Comparison of ENCODE assay signal across 15 cellular contexts in the genomic region with DNA sequence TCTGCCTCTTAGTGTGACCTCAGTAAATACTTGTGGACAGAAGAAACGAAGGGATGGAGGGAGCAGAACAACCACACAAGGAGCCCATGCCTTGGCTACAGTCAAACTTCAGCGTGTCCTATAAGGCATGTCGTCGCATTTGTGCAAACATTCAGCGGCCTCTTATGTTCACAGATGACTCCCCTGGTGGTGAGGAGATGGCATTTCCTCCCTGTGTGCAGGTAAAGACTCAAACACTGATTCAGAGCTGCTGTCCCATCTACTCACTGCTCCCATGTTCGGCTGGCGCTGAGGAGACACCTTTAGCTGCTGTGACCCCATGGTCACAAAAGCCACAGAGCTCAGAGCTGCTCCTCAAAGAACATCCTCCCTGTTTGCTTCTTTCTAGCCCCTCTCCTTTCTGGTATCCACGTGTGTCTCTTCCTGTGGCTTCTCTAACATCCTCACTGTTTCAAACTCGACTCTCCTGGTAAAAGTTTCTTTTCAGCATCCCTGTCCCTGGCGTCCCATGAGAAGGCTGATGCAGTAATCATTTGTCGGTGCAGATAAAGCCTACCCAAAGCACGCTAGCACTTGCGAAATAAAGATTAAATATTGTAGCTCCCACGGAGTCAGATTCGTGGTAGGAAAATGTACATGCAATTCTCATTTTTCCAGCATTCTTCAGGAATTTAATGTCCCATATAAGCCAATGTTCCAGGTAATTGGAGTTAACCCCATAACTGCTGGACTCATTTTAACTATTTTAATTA.
DNase-seq lines count a peak whose midpoint lies in the region; ATAC-seq, FAIRE-seq and TF ChIP-seq lines count a peak whose summit lies in the region.
"Had no signal": no experiment of that assay in that cellular context is flagged by ENCODE, and none has a peak within 500 bp of the region (broad histone marks: within the 10 kb centered on the region; RNA-seq: fewer than 3 reads in every experiment).

No MANE protein-coding gene starts in this region.

- CTCF ChIA-PET in H1 (lab: Charles Lee; ENCODE audit: partially characterized antibody) = interaction anchor here (0.6 to 2.7 kb wide), 18 partner anchors 11 to 248 kb away, joined by 3 to 33 read pairs (median 4); no protein-coding TSS in a partner anchor

- 89% methylated on average over 15 of the region's 15 CpGs; no CpG with 5 or more reads in 1 of the 2 experiments for WGBS in H1 (ENCODE audit: extremely low coverage in 1 of 2, insufficient coverage in 1 of 2, insufficient read length in 1 of 2, insufficient replicate concordance in 2 of 2, low coverage in 1 of 2, low lambda C conversion rate in 2 of 2, missing lambda C conversion rate in 1 of 2), 2 experiments

- TF ChIP-seq POLR2A in H1 (IDR thresholded peaks at IDR 0.05; ENCODE audit: control extremely low read depth in 1 of 2, low read depth in 2 of 2, low read length in 2 of 2) = no peak

- H3K4ac ChIP-seq in H1 (replicated peaks; ENCODE audit: insufficient read length, low read depth, low read length) = no peak overlapping the region

- no peak overlapping the region for H2BK12ac ChIP-seq in H1 (ENCODE audit: low read depth, low read length)

- no peak overlapping the region for H3K14ac ChIP-seq in H1 (ENCODE audit: insufficient read length)

- H3K9me3 ChIP-seq in H1 (ENCODE audit: insufficient read depth in 2 of 2, low read depth in 1 of 2, low read length in 1 of 2) (no peaks in the 10 kb centered on the region), neural progenitor cell (ENCODE audit: low read depth) (no peaks in the 10 kb centered on the region)
- H3K9me3 ChIP-seq: spleen, thyroid gland had no signal

- no peak overlapping the region for H2AFZ ChIP-seq in H1 (ENCODE audit: low read length)
- H2AFZ ChIP-seq in neural progenitor cell (replicated peaks) = no peak overlapping the region

- H3F3A ChIP-seq in neural progenitor cell (ENCODE audit: low read depth) = no peaks in the 10 kb centered on the region

- peaks cover 24% of the 10 kb centered on the region for H3K36me3 Mint-ChIP-seq in neural progenitor cell
- no peaks in the 10 kb centered on the region for H3K36me3 Mint-ChIP-seq in activated T-cell treated with anti-CD3 and anti-CD28 coated beads, Interleukin-2, amount 50 U/mL, for 4 hours (ENCODE audit: insufficient read depth)
- H3K36me3 Mint-ChIP-seq: activated naive CD4-positive, alpha-beta T cell treated with anti-CD3 and anti-CD28 coated beads, Interleukin-2, amount 50 U/mL, for 72 hours had no signal

- H3K56ac ChIP-seq in H1 (replicated peaks; ENCODE audit: insufficient read length, low read depth, low read length) = no peak overlapping the region

- no peak overlapping the region for H2AK5ac ChIP-seq in H1 (ENCODE audit: low read depth, low read length)

- DNase-seq in NCI-H146 (lab: John Stamatoyannopoulos, UW) (peak; percentile 63), H1 (ENCODE audit: low read depth in 1 of 2, low spot score in 2 of 2) (no peak), neural progenitor cell (ENCODE audit: low spot score) (peak; percentile 37), middle frontal gyrus (ENCODE audit: extremely low spot score, low spot score) (no peak), KBM-7 (no peak)
- no peak for DNase-seq in activated T-cell treated with anti-CD3 and anti-CD28 coated beads, Interleukin-2, amount 50 U/mL, for 4 hours
- DNase-seq: NCI-H2171 treated with DMSO at 0.1 percent for 48 hours, nephron progenitor cell, spleen, thyroid gland had no signal

- no peaks in the 10 kb centered on the region for H3K79me1 ChIP-seq in H1 (ENCODE audit: low read depth, low read length)

- peaks cover 3% of the 10 kb centered on the region for H3K4me1 Mint-ChIP-seq in neural progenitor cell
- H3K4me1 Mint-ChIP-seq in activated T-cell treated with anti-CD3 and anti-CD28 coated beads, Interleukin-2, amount 50 U/mL, for 4 hours (ENCODE audit: low read depth) = no peaks in the 10 kb centered on the region
- H3K4me1 Mint-ChIP-seq: nephron progenitor cell had no signal

- no peaks in the 10 kb centered on the region for H3K23me2 ChIP-seq in H1 (ENCODE audit: low read depth, low read length)

- H2BK5ac ChIP-seq in H1 (ENCODE audit: low read depth, low read length) = no peak overlapping the region

- H4K91ac ChIP-seq in H1 (replicated peaks; ENCODE audit: insufficient read length, low read length) = no peak overlapping the region

- POLR2A ChIA-PET in H1 (lab: Charles Lee; ENCODE audit: partially characterized antibody) = interaction anchor here (0.7 kb wide), 1 partner anchor 130 kb away, joined by 3 read pairs; no protein-coding TSS in a partner anchor

- no peak overlapping the region for H3K27ac Mint-ChIP-seq in neural progenitor cell
- H3K27ac Mint-ChIP-seq: activated naive CD4-positive, alpha-beta T cell treated with anti-CD3 and anti-CD28 coated beads, Interleukin-2, amount 50 U/mL, for 72 hours; dendritic cell treated with granulocyte-macrophage colony-stimulating factor and Interleukin-4, amounts not matched to agents 40 ng/mL and 50 ng/mL, for 4 days; nephron progenitor cell had no signal

- TF ChIP-seq CTCF in GM12874 (IDR thresholded peaks at IDR 0.05; ENCODE audit: insufficient read depth, low read depth, low read length) (peak; percentile 21; the same call in 1 of the 2 replicates), H1 (IDR thresholded peaks at IDR 0.05; ENCODE audit: control extremely low read depth in 1 of 3, insufficient read depth in 1 of 3, low read depth in 1 of 3, low read length in 3 of 3) (peak; percentile 22 to 67 (median 39)), neural progenitor cell (IDR thresholded peaks at IDR 0.05) (peak; percentile 41)

- H3K4me3 Mint-ChIP-seq in neural progenitor cell = no peak overlapping the region
- H3K4me3 Mint-ChIP-seq in activated T-cell treated with anti-CD3 and anti-CD28 coated beads, Interleukin-2, amount 50 U/mL, for 4 hours = no peak overlapping the region
- H3K4me3 Mint-ChIP-seq: dendritic cell treated with granulocyte-macrophage colony-stimulating factor and Interleukin-4, amounts not matched to agents 40 ng/mL and 50 ng/mL, for 4 days; nephron progenitor cell had no signal

- peaks cover under 1% of the 10 kb centered on the region for H3K27me3 Mint-ChIP-seq in neural progenitor cell (ENCODE audit: insufficient read depth, low read depth)
- H3K27me3 Mint-ChIP-seq in activated T-cell treated with anti-CD3 and anti-CD28 coated beads, Interleukin-2, amount 50 U/mL, for 4 hours (ENCODE audit: low read depth) = no peaks in the 10 kb centered on the region
- H3K27me3 Mint-ChIP-seq: dendritic cell treated with granulocyte-macrophage colony-stimulating factor and Interleukin-4, amounts not matched to agents 40 ng/mL and 50 ng/mL, for 4 days had no signal

- H3K9me3 Mint-ChIP-seq in neural progenitor cell = no peaks in the 10 kb centered on the region
- H3K9me3 Mint-ChIP-seq in activated T-cell treated with anti-CD3 and anti-CD28 coated beads, Interleukin-2, amount 50 U/mL, for 4 hours = no peaks in the 10 kb centered on the region
- H3K9me3 Mint-ChIP-seq: nephron progenitor cell had no signal

- H3K4me1 ChIP-seq in H1 (replicated peaks in 1 of 4; ENCODE audit: control insufficient read depth in 3 of 4, insufficient read depth in 4 of 4, low read length in 3 of 4) (peaks cover 0 to 2% (median 0%) of the 10 kb centered on the region in 4 experiments; a peak in 1 of 7 replicates), neural progenitor cell (peaks cover 10% of the 10 kb centered on the region)
- H3K4me1 ChIP-seq: spleen had no signal

- H3K4me2 ChIP-seq in H1 (ENCODE audit: insufficient read depth in 1 of 2, low read depth in 2 of 2, low read length in 2 of 2) (no peak overlapping the region), neural progenitor cell (no peak overlapping the region)

- in situ Hi-C loops in KBM-7 (cut with MboI; ENCODE audit: low pct_unique_long_range_greater_than_20kb, low sequenced_read_pairs) = no loop called here

- H3K23ac ChIP-seq in H1 (ENCODE audit: insufficient read length) = no peak overlapping the region

- ATAC-seq in HG02885 (IDR thresholded peaks at IDR 0.05; ENCODE audit: poor library complexity, unreplicated experiment) = no peak
- ATAC-seq in activated T-cell treated with anti-CD3 and anti-CD28 coated beads, Interleukin-2, amount 50 U/mL, for 4 hours = no peak
- ATAC-seq: activated naive CD4-positive, alpha-beta T cell treated with anti-CD3 and anti-CD28 coated beads, Interleukin-2, amount 50 U/mL, for 72 hours had no signal

- no peak overlapping the region for H3K4me3 ChIP-seq in H1 (ENCODE audit: extremely low read depth in 1 of 4, insufficient read depth in 2 of 4, low read depth in 3 of 4, low read length in 4 of 4)
- no peak overlapping the region for H3K4me3 ChIP-seq in neural progenitor cell
- H3K4me3 ChIP-seq: spleen, thyroid gland had no signal

- H3K27me3 ChIP-seq in H1 (replicated peaks in 1 of 4; ENCODE audit: control insufficient read depth in 3 of 4, extremely low read depth in 1 of 4, insufficient read depth in 3 of 4, low read length in 3 of 4) (no peaks in the 10 kb centered on the region), neural progenitor cell (no peaks in the 10 kb centered on the region)
- H3K27me3 ChIP-seq: foreskin keratinocyte, thyroid gland had no signal

- no peak overlapping the region for H4K8ac ChIP-seq in H1 (ENCODE audit: extremely low read depth, insufficient read depth, low read length)

- no peak overlapping the region for H2BK20ac ChIP-seq in H1 (ENCODE audit: low read length)

- no peaks in the 10 kb centered on the region for H3K36me3 ChIP-seq in H1 (ENCODE audit: control insufficient read depth in 2 of 4, insufficient read depth in 4 of 4, low read length in 3 of 4)
- H3K36me3 ChIP-seq in neural progenitor cell = no peaks in the 10 kb centered on the region
- H3K36me3 ChIP-seq: spleen, thyroid gland had no signal

- TF ChIP-seq RAD21 in H1 (IDR thresholded peaks at IDR 0.05 in 1 of 2, conservative IDR thresholded peaks at IDR 0.05 in 1 of 2; ENCODE audit: low read depth in 2 of 2, low read length in 2 of 2) = peak; percentile 24 to 28

- H3K9ac ChIP-seq in H1 (replicated peaks in 1 of 4; ENCODE audit: extremely low read depth in 1 of 4, low read depth in 3 of 4, low read length in 3 of 4) (no peak overlapping the region), neural progenitor cell (no peak overlapping the region)

- H4K20me1 ChIP-seq in H1 (replicated peaks in 1 of 2; ENCODE audit: control insufficient read depth in 1 of 2, insufficient read depth in 2 of 2, low read length in 2 of 2) (no peaks in the 10 kb centered on the region), neural progenitor cell (ENCODE audit: low read depth) (no peaks in the 10 kb centered on the region)

- H4K5ac ChIP-seq in H1 (ENCODE audit: insufficient read length, low read depth, low read length) = no peak overlapping the region

- TF ChIP-seq EP300 in H1 (IDR thresholded peaks at IDR 0.05; ENCODE audit: borderline replicate concordance in 1 of 2, low read depth in 2 of 2, low read length in 2 of 2) = no peak

- peak; percentile 50 for FAIRE-seq in H1 (lab: Jason Lieb, UNC)

- H3K79me2 ChIP-seq in H1 (ENCODE audit: control insufficient read depth in 1 of 2, insufficient read depth in 2 of 2, low read length in 2 of 2) (no peaks in the 10 kb centered on the region), neural progenitor cell (ENCODE audit: low read depth) (peaks cover 16% of the 10 kb centered on the region)

- no peak overlapping the region for H3K18ac ChIP-seq in H1 (ENCODE audit: extremely low read depth, low read length)

- H2BK15ac ChIP-seq in H1 (ENCODE audit: low read length) = no peak overlapping the region

- no peak overlapping the region for H2BK120ac ChIP-seq in H1 (replicated peaks; ENCODE audit: low read depth, low read length)

- H3K27ac ChIP-seq in H1 (ENCODE audit: low read depth, low read length) (no peak overlapping the region), neural progenitor cell (no peak overlapping the region)
- H3K27ac ChIP-seq: foreskin keratinocyte, spleen, thyroid gland had no signal

Comparison
In these comparisons a context has a peak if more than half of its experiments do, and no peak if none do; other contexts are left out.
1. DNase-seq: peak in NCI-H146 (single experiment) and neural progenitor cell (single experiment); none in H1 (0 of 2), activated T-cell treated with anti-CD3 and anti-CD28 coated beads, Interleukin-2, amount 50 U/mL, for 4 hours (single experiment), middle frontal gyrus (single experiment) and KBM-7 (single experiment).
2. Peak in every context shown above with its lines, with median percentiles within 50 percentile points of each other: CTCF ChIP-seq.